ENCODE assay signal across 8 cellular contexts in genomic region chr2:186693446-186693842, GRCh38. TPM values are rescaled to one million over a fixed set of nuclear protein-coding genes. Genes with fewer than 3 reads are reported as not detected.
A peak's percentile ranks its signal among the peaks of the same experiment; 100 is the strongest.
DNase-seq lines count a peak whose midpoint lies in the region; ATAC-seq and TF ChIP-seq lines count a peak whose summit lies in the region.

No MANE protein-coding gene starts in this region.

- no peak overlapping the region for H2AK5ac ChIP-seq in mesendoderm (ENCODE audit: low read length)

- 39 to 41% methylated on average over 7 of the region's 7 CpGs for WGBS in heart right ventricle, 2 donors
- WGBS in mesendoderm (ENCODE audit: extremely low coverage, insufficient coverage, low lambda C conversion rate) = no CpG with 5 or more reads among the region's 7 CpGs
- WGBS in urinary bladder = 37% methylated on average over 7 of the region's 7 CpGs

- peak overlapping the region; percentile 53 for H3K9ac ChIP-seq in mesendoderm (ENCODE audit: low read length)

- H3K27ac ChIP-seq in heart right ventricle (peak overlapping the region in 5 of 10 donors; percentile 49 to 67 (median 61)), brain microvascular endothelial cell (no peak overlapping the region), mesendoderm (ENCODE audit: low read depth, low read length) (no peak overlapping the region), urinary bladder (ENCODE audit: low read depth) (no peak overlapping the region)

- H3K27me3 ChIP-seq in heart right ventricle = peaks cover 0 to 19% (median 0%) of the 10 kb centered on the region in 7 donors
- H3K27me3 ChIP-seq in brain microvascular endothelial cell (replicated peaks) = no peaks in the 10 kb centered on the region
- H3K27me3 ChIP-seq in mesendoderm (ENCODE audit: insufficient read depth, low read length, poor library complexity) = no peaks in the 10 kb centered on the region

- ATAC-seq in heart right ventricle (no peak), left ventricle myocardium superior (no peak), GM18861 (IDR thresholded peaks at IDR 0.05; ENCODE audit: unreplicated experiment) (no peak), GM21390 (IDR thresholded peaks at IDR 0.05; ENCODE audit: unreplicated experiment) (no peak)

- in situ Hi-C loops in brain microvascular endothelial cell (cut with HindIII; ENCODE audit: low pct_ligation_motif_present, low sequenced_read_pairs) = no loop called here

- no peaks in the 10 kb centered on the region for H3K79me2 ChIP-seq in mesendoderm (ENCODE audit: control insufficient read depth, insufficient read depth, low read length)

- no peak overlapping the region for H4K5ac ChIP-seq in mesendoderm (ENCODE audit: low read length)

- no peak overlapping the region for H3K4ac ChIP-seq in mesendoderm (ENCODE audit: low read depth, low read length)

- H3K4me1 ChIP-seq in heart right ventricle (peaks cover 0 to 18% (median 8%) of the 10 kb centered on the region in 9 donors), mesendoderm (ENCODE audit: control insufficient read depth, low read depth, low read length) (no peaks in the 10 kb centered on the region), urinary bladder (ENCODE audit: insufficient read depth) (no peaks in the 10 kb centered on the region)

- intact Hi-C loops in heart right ventricle (cut with DNase I) = no loop called here
- intact Hi-C loops in left ventricle myocardium superior (cut with micrococcal nuclease) = no loop called here

- peak overlapping the region; percentile 60 for H3K4me2 ChIP-seq in mesendoderm (ENCODE audit: low read length)

- H4K8ac ChIP-seq in mesendoderm (ENCODE audit: low read depth, low read length) = no peak overlapping the region

- no peak for TF ChIP-seq CTCF in heart right ventricle (IDR thresholded peaks at IDR 0.05)
- TF ChIP-seq CTCF in brain microvascular endothelial cell (IDR thresholded peaks at IDR 0.05; ENCODE audit: low read depth, low read length, missing control alignments) = no peak

- H3K4me3 ChIP-seq in heart right ventricle = peak overlapping the region; percentile 23 to 86 (median 76)
- peak overlapping the region; percentile 81 for H3K4me3 ChIP-seq in brain microvascular endothelial cell (ENCODE audit: low read depth, low read length)
- peak overlapping the region; percentile 49 for H3K4me3 ChIP-seq in mesendoderm (ENCODE audit: low read length)
- H3K4me3 ChIP-seq in urinary bladder (ENCODE audit: low read depth, low read length) = peak overlapping the region; percentile 82

- H3K56ac ChIP-seq in mesendoderm (ENCODE audit: low read length) = peak overlapping the region; percentile 66

- peaks cover 0 to 4% (median 0%) of the 10 kb centered on the region in 11 donors for H3K9me3 ChIP-seq in heart right ventricle

- DNase-seq in heart right ventricle (no peak), left ventricle myocardium superior (no peak), brain microvascular endothelial cell (no peak), mesendoderm (no peak), HK-2 (ENCODE audit: unreplicated experiment) (no peak)

- H3K36me3 ChIP-seq in heart right ventricle (no peaks in the 10 kb centered on the region), brain microvascular endothelial cell (replicated peaks) (no peaks in the 10 kb centered on the region), mesendoderm (ENCODE audit: control insufficient read depth, insufficient read depth, low read length) (no peaks in the 10 kb centered on the region), urinary bladder (ENCODE audit: insufficient read depth) (no peaks in the 10 kb centered on the region)

- H3K18ac ChIP-seq in mesendoderm (ENCODE audit: low read length) = peak overlapping the region; percentile 89

- H3K23ac ChIP-seq in mesendoderm (ENCODE audit: low read length) = peak overlapping the region; percentile 11

- H2BK120ac ChIP-seq in mesendoderm (ENCODE audit: low read depth, low read length) = no peak overlapping the region

- H2BK5ac ChIP-seq in mesendoderm (ENCODE audit: low read length) = no peak overlapping the region

- H2BK15ac ChIP-seq in mesendoderm (replicated peaks; ENCODE audit: low read depth) = no peak overlapping the region

- H3K79me1 ChIP-seq in mesendoderm (ENCODE audit: low read length) = no peaks in the 10 kb centered on the region

RNA-seq across cellular contexts. Expression of gene FAM171B, which starts 0.4 kb away (rescaled TPM):
- total RNA-seq in heart right ventricle (1 to 10 TPM; 1.5 to 3.7 (median 2.1) TPM), left ventricle myocardium superior (3.2 TPM), urinary bladder (39.3 TPM)
- polyA plus RNA-seq in heart right ventricle (1 to 10 TPM in 1 of 2 donors, under 1 TPM in 1; 0.51 to 1.1 TPM), urinary bladder (3.8 TPM)
- 4.7 TPM for polyA plus RNA-seq in mesendoderm (2013, experiment 1 of 2)
- polyA plus RNA-seq in mesendoderm (2013, experiment 2 of 2) = 4.9 TPM
